ENCODE assay signal across 18 cellular contexts in genomic region chr1:100398648-100399047, GRCh38. TPM values are rescaled to one million over a fixed set of nuclear protein-coding genes. Genes with fewer than 3 reads are reported as not detected.
DNase-seq lines count a peak whose midpoint lies in the region; ATAC-seq and TF ChIP-seq lines count a peak whose summit lies in the region.
"Had no signal": no experiment of that assay in that cellular context is flagged by ENCODE, and none has a peak within 500 bp of the region (broad histone marks: within the 10 kb centered on the region; RNA-seq: fewer than 3 reads in every experiment).

No MANE protein-coding gene starts in this region.

- peaks cover 96% of the 10 kb centered on the region for H3K4me1 ChIP-seq in CD4-positive, CD25-positive, alpha-beta regulatory T cell (ENCODE audit: control insufficient read depth, insufficient read depth, low read length, poor library complexity, severe bottlenecking)
- H3K4me1 ChIP-seq: foreskin keratinocyte had no signal

- ATAC-seq in CD4-positive, CD25-positive, alpha-beta regulatory T cell (ENCODE audit: low read depth in 2 of 2): no peak
- ATAC-seq in CD4-positive, alpha-beta T cell (ENCODE audit: poor library complexity): no peak
- ATAC-seq in effector memory CD8-positive, alpha-beta T cell (replicated peaks): no peak
- no peak for ATAC-seq in HG02885 (IDR thresholded peaks at IDR 0.05; ENCODE audit: poor library complexity, unreplicated experiment)
- ATAC-seq: psoas muscle had no signal

- peak overlapping the region; percentile 39 to 79 (median 57) for H3K4me3 Mint-ChIP-seq in CD4-positive, CD25-positive, alpha-beta regulatory T cell
- no peak overlapping the region for H3K4me3 Mint-ChIP-seq in CD4-positive, alpha-beta T cell
- no peak overlapping the region for H3K4me3 Mint-ChIP-seq in activated CD4-positive, alpha-beta memory T cell treated with anti-CD3 and anti-CD28 coated beads for 36 hours
- peak overlapping the region; percentile 51 to 66 for H3K4me3 Mint-ChIP-seq in effector memory CD8-positive, alpha-beta T cell
- H3K4me3 Mint-ChIP-seq: activated naive CD8-positive, alpha-beta T cell treated with anti-CD3 and anti-CD28 coated beads, Interleukin-2, amount 10 ng/mL, durations not matched to agents 7 days and 5 days had no signal

- in situ Hi-C loops in GM13977 (cut with MboI; ENCODE audit: low pct_unique_long_range_greater_than_20kb, low sequenced_read_pairs, unreplicated experiment): no loop called here

- intact Hi-C loops in CD4-positive, alpha-beta T cell (cut with DNase I, micrococcal nuclease): no loop called here
- intact Hi-C loops in activated CD4-positive, alpha-beta memory T cell treated with anti-CD3 and anti-CD28 coated beads for 36 hours (cut with micrococcal nuclease): loop anchor here (2.0 kb wide), 1 partner anchor 360 kb away; a partner anchor contains a TSS

- peak overlapping the region; percentile 82 for H3K27ac ChIP-seq in CD4-positive, CD25-positive, alpha-beta regulatory T cell (ENCODE audit: insufficient read depth, low read length, poor library complexity, severe bottlenecking)
- H3K27ac ChIP-seq in CD4-positive, alpha-beta T cell (ENCODE audit: low read depth, low read length): peak overlapping the region; percentile 47
- H3K27ac ChIP-seq: foreskin keratinocyte, psoas muscle had no signal

- H3K36me3 ChIP-seq in CD4-positive, CD25-positive, alpha-beta regulatory T cell (ENCODE audit: control insufficient read depth, insufficient read depth, low read length): peaks cover 15% of the 10 kb centered on the region

- no peaks in the 10 kb centered on the region for H3K9me3 ChIP-seq in CD4-positive, CD25-positive, alpha-beta regulatory T cell (ENCODE audit: control insufficient read depth in 2 of 2, low read length in 2 of 2)
- no peaks in the 10 kb centered on the region for H3K9me3 ChIP-seq in CD4-positive, alpha-beta T cell (ENCODE audit: control insufficient read depth, low read length)
- H3K9me3 ChIP-seq: psoas muscle, SK-N-SH had no signal

- no peak overlapping the region for H3K4me3 ChIP-seq in CD4-positive, CD25-positive, alpha-beta regulatory T cell (ENCODE audit: low read depth, low read length)
- H3K4me3 ChIP-seq: psoas muscle had no signal

- peaks cover 29% of the 10 kb centered on the region for H3K36me3 Mint-ChIP-seq in CD4-positive, CD25-positive, alpha-beta regulatory T cell
- peaks cover 72% of the 10 kb centered on the region for H3K36me3 Mint-ChIP-seq in CD4-positive, alpha-beta T cell (ENCODE audit: low read depth)
- peaks cover 11% of the 10 kb centered on the region for H3K36me3 Mint-ChIP-seq in activated CD4-positive, alpha-beta memory T cell treated with anti-CD3 and anti-CD28 coated beads for 36 hours
- peaks cover 53% of the 10 kb centered on the region for H3K36me3 Mint-ChIP-seq in effector memory CD8-positive, alpha-beta T cell (ENCODE audit: insufficient read depth)

- DNase-seq in CD4-positive, CD25-positive, alpha-beta regulatory T cell: no peak
- DNase-seq in CD4-positive, alpha-beta T cell: no peak
- no peak for DNase-seq in activated CD4-positive, alpha-beta memory T cell treated with anti-CD3 and anti-CD28 coated beads for 36 hours
- DNase-seq in effector memory CD8-positive, alpha-beta T cell: no peak
- DNase-seq in HuH-7 (ENCODE audit: low spot score): no peak
- DNase-seq in GM13977 (ENCODE audit: low spot score): no peak
- DNase-seq: activated CD8-positive, alpha-beta memory T cell treated with anti-CD3 and anti-CD28 coated beads, Interleukin-2, amount 50 U/mL, for 4 hours; activated naive CD8-positive, alpha-beta T cell treated with anti-CD3 and anti-CD28 coated beads, Interleukin-2, amount 10 ng/mL, durations not matched to agents 7 days and 5 days; effector CD8-positive, alpha-beta T cell; foreskin keratinocyte; GF-D8; MV-4-11; NCI-H2171; NCI-H526 treated with DMSO at 0.1 percent for 48 hours; psoas muscle; SK-N-SH; stimulated activated naive CD4-positive, alpha-beta T cell had no signal

- CTCF ChIA-PET in CD4-positive, alpha-beta T cell (lab: Charles Lee): interaction anchor here (0.9 to 2.7 kb wide), 2 partner anchors 11 to 60 kb away, joined by 3 to 10 read pairs; no protein-coding TSS in a partner anchor
- CTCF ChIA-PET in activated CD4-positive, alpha-beta memory T cell treated with anti-CD3 and anti-CD28 coated beads for 36 hours (lab: Charles Lee): interaction anchor here (1.3 to 3.6 kb wide), 2 partner anchors 57 to 61 kb away, joined by 7 to 14 read pairs; no protein-coding TSS in a partner anchor

- peaks cover 51 to 92% (median 72%) of the 10 kb centered on the region in 4 donors for H3K4me1 Mint-ChIP-seq in CD4-positive, CD25-positive, alpha-beta regulatory T cell
- H3K4me1 Mint-ChIP-seq in CD4-positive, alpha-beta T cell (ENCODE audit: low read depth): peaks cover 94% of the 10 kb centered on the region
- peaks cover 81% of the 10 kb centered on the region for H3K4me1 Mint-ChIP-seq in activated CD4-positive, alpha-beta memory T cell treated with anti-CD3 and anti-CD28 coated beads for 36 hours (ENCODE audit: low read depth)
- H3K4me1 Mint-ChIP-seq in effector memory CD8-positive, alpha-beta T cell (ENCODE audit: low read depth in 2 of 2): peaks cover 63 to 77% of the 10 kb centered on the region in 2 donors

- H3K27ac Mint-ChIP-seq in CD4-positive, CD25-positive, alpha-beta regulatory T cell: peak overlapping the region; percentile 86 to 98 (median 95)
- H3K27ac Mint-ChIP-seq in CD4-positive, alpha-beta T cell: peak overlapping the region; percentile 85
- H3K27ac Mint-ChIP-seq in activated CD4-positive, alpha-beta memory T cell treated with anti-CD3 and anti-CD28 coated beads for 36 hours: peak overlapping the region; percentile 77
- H3K27ac Mint-ChIP-seq in effector memory CD8-positive, alpha-beta T cell: peak overlapping the region; percentile 92

- H3K27me3 Mint-ChIP-seq in CD4-positive, CD25-positive, alpha-beta regulatory T cell: no peaks in the 10 kb centered on the region
- H3K27me3 Mint-ChIP-seq in CD4-positive, alpha-beta T cell: no peaks in the 10 kb centered on the region
- H3K27me3 Mint-ChIP-seq in activated CD4-positive, alpha-beta memory T cell treated with anti-CD3 and anti-CD28 coated beads for 36 hours: no peaks in the 10 kb centered on the region
- H3K27me3 Mint-ChIP-seq in effector memory CD8-positive, alpha-beta T cell: no peaks in the 10 kb centered on the region
- H3K27me3 Mint-ChIP-seq: activated naive CD8-positive, alpha-beta T cell treated with anti-CD3 and anti-CD28 coated beads, Interleukin-2, amount 10 ng/mL, durations not matched to agents 7 days and 5 days had no signal

- H3K9me3 Mint-ChIP-seq in CD4-positive, CD25-positive, alpha-beta regulatory T cell: peaks cover 0 to 2% (median 0%) of the 10 kb centered on the region in 7 donors
- H3K9me3 Mint-ChIP-seq in CD4-positive, alpha-beta T cell: no peaks in the 10 kb centered on the region
- H3K9me3 Mint-ChIP-seq in activated CD4-positive, alpha-beta memory T cell treated with anti-CD3 and anti-CD28 coated beads for 36 hours: no peaks in the 10 kb centered on the region
- no peaks in the 10 kb centered on the region for H3K9me3 Mint-ChIP-seq in effector memory CD8-positive, alpha-beta T cell

- no peaks in the 10 kb centered on the region for H3K27me3 ChIP-seq in CD4-positive, CD25-positive, alpha-beta regulatory T cell (ENCODE audit: control insufficient read depth, insufficient read depth, low read length)
- no peaks in the 10 kb centered on the region for H3K27me3 ChIP-seq in CD4-positive, alpha-beta T cell (ENCODE audit: control insufficient read depth, insufficient read depth, low read length)
- H3K27me3 ChIP-seq: foreskin keratinocyte had no signal

- POLR2A ChIA-PET in CD4-positive, alpha-beta T cell (lab: Charles Lee): interaction anchor here (0.9 to 2.9 kb wide), 5 partner anchors 12 to 47 kb away, joined by 3 to 23 read pairs (median 23); partner anchors contain the start of gene CDC14A
- POLR2A ChIA-PET in activated CD4-positive, alpha-beta memory T cell treated with anti-CD3 and anti-CD28 coated beads for 36 hours (lab: Charles Lee): interaction anchor here (3.0 kb wide), 1 partner anchor 46 kb away, joined by 12 read pairs; the partner anchor contains the start of gene CDC14A

- TF ChIP-seq CTCF in CD4-positive, alpha-beta T cell (IDR thresholded peaks at IDR 0.05): no peak
- TF ChIP-seq CTCF in GM13977 (IDR thresholded peaks at IDR 0.05; ENCODE audit: extremely low read depth, insufficient read depth, missing control alignments): no peak

RNA-seq across cellular contexts. Expression of gene CDC14A, which starts 46.3 kb away (rescaled TPM):
- total RNA-seq in CD4-positive, CD25-positive, alpha-beta regulatory T cell: 155 TPM
- 10 to 100 TPM; 33.8 to 40.2 (median 36.3) TPM for polyA plus RNA-seq in CD4-positive, CD25-positive, alpha-beta regulatory T cell
- total RNA-seq in CD4-positive, alpha-beta T cell: 100 to 1,000 TPM; 174 to 182 TPM
- total RNA-seq in activated CD4-positive, alpha-beta memory T cell treated with anti-CD3 and anti-CD28 coated beads for 36 hours: 10 to 100 TPM; 18.9 to 20.2 TPM

Comparison
In these comparisons a context has a peak if more than half of its experiments do, and no peak if none do; other contexts are left out.
1. H3K4me3 Mint-ChIP-seq: peak in CD4-positive, CD25-positive, alpha-beta regulatory T cell (4 of 4) and effector memory CD8-positive, alpha-beta T cell (2 of 2); none in CD4-positive, alpha-beta T cell (single experiment) and activated CD4-positive, alpha-beta memory T cell treated with anti-CD3 and anti-CD28 coated beads for 36 hours (single experiment).
2. Peak in every context shown above with its lines, with median percentiles within 50 percentile points of each other: H3K27ac Mint-ChIP-seq.